ENCODE assay signal across 19 cellular contexts in the genomic region with DNA sequence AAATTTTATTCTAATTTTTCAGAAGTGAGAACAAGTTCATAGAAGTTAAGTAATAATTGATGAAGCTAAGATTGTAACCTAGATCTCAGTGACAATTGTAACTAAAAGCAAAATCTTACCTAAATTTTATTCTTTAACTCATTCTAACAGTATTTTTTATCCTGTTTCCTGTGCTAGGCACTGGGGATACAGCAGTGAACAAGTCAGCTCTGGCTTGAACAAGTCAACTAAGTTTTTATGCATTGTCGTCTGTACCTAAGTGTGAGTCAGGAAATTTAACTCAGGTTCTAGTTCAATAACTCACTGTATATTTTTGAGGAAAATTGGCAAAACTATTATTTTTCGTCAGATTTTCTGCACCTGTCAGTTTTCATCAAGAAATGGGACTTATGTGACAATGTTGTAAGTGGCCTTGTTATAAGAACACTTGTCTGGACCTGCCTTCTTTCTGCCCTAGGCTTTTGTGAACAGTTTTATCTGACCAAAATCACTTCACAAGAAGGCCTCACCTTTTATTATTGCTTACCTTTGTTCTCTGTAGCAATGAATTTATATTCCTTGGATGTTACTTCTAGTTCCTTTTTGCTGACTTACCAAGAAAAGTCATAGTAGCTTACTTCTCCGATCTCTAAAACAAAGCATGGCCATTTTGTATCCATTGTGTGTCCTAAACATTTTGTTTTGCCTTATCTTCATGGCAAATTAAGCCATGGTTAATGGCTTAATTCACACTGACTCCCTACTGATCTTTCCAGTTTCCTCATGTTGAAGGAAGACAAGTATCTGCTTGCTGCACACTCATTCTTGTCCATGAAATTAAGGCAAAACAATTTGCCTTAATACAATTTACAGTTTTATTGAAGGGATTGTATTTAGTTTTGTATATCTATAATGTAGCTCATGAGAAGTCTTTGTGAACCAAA. TPM values are rescaled to one million over a fixed set of nuclear protein-coding genes. Genes with fewer than 3 reads are reported as not detected.
DNase-seq lines count a peak whose midpoint lies in the region; ATAC-seq and TF ChIP-seq lines count a peak whose summit lies in the region.
"Had no signal": no experiment of that assay in that cellular context is flagged by ENCODE, and none has a peak within 500 bp of the region (broad histone marks: within the 10 kb centered on the region; RNA-seq: fewer than 3 reads in every experiment).

No MANE protein-coding gene starts in this region.

- no peaks in the 10 kb centered on the region for H3K27me3 ChIP-seq in CD4-positive, alpha-beta T cell (ENCODE audit: control insufficient read depth, insufficient read depth, low read length)
- H3K27me3 ChIP-seq in HUES6 (ENCODE audit: control insufficient read depth, insufficient read depth, low read length): no peaks in the 10 kb centered on the region
- H3K27me3 ChIP-seq in mammary epithelial cell (ENCODE audit: insufficient read depth, low read length): no peaks in the 10 kb centered on the region
- H3K27me3 ChIP-seq in colonic mucosa: no peaks in the 10 kb centered on the region
- H3K27me3 ChIP-seq: adrenal gland, MG63 had no signal

- POLR2A ChIA-PET in CD4-positive, alpha-beta T cell (lab: Charles Lee): no interaction called here

- no peak overlapping the region for H3K27ac ChIP-seq in CD4-positive, alpha-beta T cell (ENCODE audit: low read depth, low read length)
- peak overlapping the region; percentile 86 for H3K27ac ChIP-seq in HUES6 (ENCODE audit: low read depth, low read length)
- H3K27ac ChIP-seq in mammary epithelial cell (ENCODE audit: insufficient read depth, low read depth, low read length): peak overlapping the region; percentile 48
- H3K27ac ChIP-seq in colonic mucosa: no peak overlapping the region
- H3K27ac ChIP-seq: adrenal gland had no signal

- CTCF ChIA-PET in CD4-positive, alpha-beta T cell (lab: Charles Lee): no interaction called here
- CTCF ChIA-PET in mammary epithelial cell (lab: Charles Lee; ENCODE audit: low non-redundant PET): no interaction called here

- BruUV-seq in mammary epithelial cell (replicated peaks; lab: Mats Ljungman, UMichigan): no TSS peak

- peak overlapping the region; percentile 38 for H3K9ac ChIP-seq in HUES6 (ENCODE audit: low read length)
- H3K9ac ChIP-seq in mammary epithelial cell (ENCODE audit: insufficient read depth, low read length): peak overlapping the region; percentile 35
- peak overlapping the region in 1 of 2 donors; percentile 22 for H3K9ac ChIP-seq in colonic mucosa (ENCODE audit: low read depth in 2 of 2, low read length in 2 of 2)

- peaks cover 70% of the 10 kb centered on the region for H3K4me1 Mint-ChIP-seq in CD4-positive, alpha-beta T cell (ENCODE audit: low read depth)
- peaks cover 25% of the 10 kb centered on the region for H3K4me1 Mint-ChIP-seq in nephron

- dilution Hi-C loops in mammary epithelial cell (cut with HindIII; ENCODE audit: low sequenced_read_pairs): no loop called here

- no peaks in the 10 kb centered on the region for H3K9me3 Mint-ChIP-seq in CD4-positive, alpha-beta T cell
- no peaks in the 10 kb centered on the region for H3K9me3 Mint-ChIP-seq in nephron
- H3K9me3 Mint-ChIP-seq: activated CD4-positive, alpha-beta T cell treated with anti-CD3 and anti-CD28 coated beads, Interleukin-2, amount 10 ng/mL, durations not matched to agents 24 days and 14 days; central memory CD8-positive, alpha-beta T cell; naive thymus-derived CD8-positive, alpha-beta T cell had no signal

- H3K36me3 Mint-ChIP-seq in CD4-positive, alpha-beta T cell (ENCODE audit: low read depth): peaks cover 25% of the 10 kb centered on the region
- H3K36me3 Mint-ChIP-seq in nephron (ENCODE audit: low read depth): peaks cover 9% of the 10 kb centered on the region

- in situ Hi-C loops in mammary epithelial cell (cut with MboI; ENCODE audit: low sequenced_read_pairs in 2 of 2): loop anchor here in 1 of 2 donors (10.0 to 25.0 kb wide), 2 partner anchors 370 to 867 kb away; no protein-coding TSS in a partner anchor

- peaks cover 36% of the 10 kb centered on the region for H3K4me1 ChIP-seq in HUES6 (ENCODE audit: control insufficient read depth, insufficient read depth, low read length)
- H3K4me1 ChIP-seq in mammary epithelial cell (ENCODE audit: insufficient read depth, low read length): peaks cover 31% of the 10 kb centered on the region
- no peaks in the 10 kb centered on the region for H3K4me1 ChIP-seq in colonic mucosa

- no peaks in the 10 kb centered on the region for H3K27me3 Mint-ChIP-seq in CD4-positive, alpha-beta T cell
- no peaks in the 10 kb centered on the region for H3K27me3 Mint-ChIP-seq in nephron (ENCODE audit: low read depth)
- H3K27me3 Mint-ChIP-seq: activated CD4-positive, alpha-beta T cell treated with anti-CD3 and anti-CD28 coated beads, Interleukin-2, amount 10 ng/mL, durations not matched to agents 24 days and 14 days; central memory CD8-positive, alpha-beta T cell; naive thymus-derived CD8-positive, alpha-beta T cell had no signal

- H3K36me3 ChIP-seq in HUES6 (ENCODE audit: control insufficient read depth, insufficient read depth, low read length): 0 out of 2 replicates have a peak, but pooled peaks cover 5% of the 10 kb centered on the region
- H3K36me3 ChIP-seq in mammary epithelial cell (ENCODE audit: insufficient read depth, low read length): peaks cover 5% of the 10 kb centered on the region
- H3K36me3 ChIP-seq in colonic mucosa: no peaks in the 10 kb centered on the region
- H3K36me3 ChIP-seq: adrenal gland had no signal

- DNase-seq in CD4-positive, alpha-beta T cell: no peak
- peak; percentile 49 for DNase-seq in mammary epithelial cell
- DNase-seq in posterior cingulate gyrus: no peak
- no peak for DNase-seq in colonic mucosa
- DNase-seq in activated naive CD4-positive, alpha-beta T cell treated with Interleukin-2 at 50 U/mL for 16 hours: no peak
- DNase-seq: activated CD4-positive, alpha-beta T cell treated with anti-CD3 and anti-CD28 coated beads, Interleukin-2, amount 10 ng/mL, durations not matched to agents 24 days and 14 days; adrenal gland; Calu3; foreskin fibroblast; GDM1; MG63; naive thymus-derived CD8-positive, alpha-beta T cell; NCI-H187 treated with DMSO at 0.1 percent for 48 hours; NCI-H526 had no signal

- H2AFZ ChIP-seq in mammary epithelial cell (ENCODE audit: low read depth, low read length): peak overlapping the region; percentile 46

- TF ChIP-seq CTCF in CD4-positive, alpha-beta T cell (IDR thresholded peaks at IDR 0.05): no peak
- TF ChIP-seq CTCF in mammary epithelial cell (conservative IDR thresholded peaks at IDR 0.05 in 1 of 2, IDR thresholded peaks at IDR 0.05 in 1 of 2; ENCODE audit: extremely low read depth in 1 of 2, insufficient read depth in 1 of 2, low read depth in 1 of 2, low read length in 2 of 2) (no peak), nephron (IDR thresholded peaks at IDR 0.05; ENCODE audit: unreplicated experiment in 3 of 3) (no peak), colonic mucosa (IDR thresholded peaks at IDR 0.05) (no peak)

- peak overlapping the region; percentile 97 for H3K4me3 ChIP-seq in HUES6 (ENCODE audit: low read depth, low read length)
- peak overlapping the region; percentile 8 to 26 (median 19) for H3K4me3 ChIP-seq in mammary epithelial cell (replicated peaks in 1 of 3; ENCODE audit: insufficient read depth in 1 of 3, low read depth in 2 of 3, low read length in 3 of 3)
- H3K4me3 ChIP-seq in colonic mucosa: no peak overlapping the region
- H3K4me3 ChIP-seq: adrenal gland, lung, MG63 had no signal

- no peaks in the 10 kb centered on the region for H4K20me1 ChIP-seq in mammary epithelial cell (ENCODE audit: insufficient read depth, low read length)

- no peak for ATAC-seq in CD4-positive, alpha-beta T cell (ENCODE audit: poor library complexity)
- no peak for ATAC-seq in GM21526 (IDR thresholded peaks at IDR 0.05; ENCODE audit: low FRiP score, unreplicated experiment)
- ATAC-seq: naive thymus-derived CD8-positive, alpha-beta T cell had no signal

- WGBS in mammary epithelial cell (ENCODE audit: low coverage, missing lambda C conversion rate): 42% methylated on average over 3 of the region's 3 CpGs

- peak overlapping the region; percentile 77 for H3K4me2 ChIP-seq in mammary epithelial cell (ENCODE audit: insufficient read depth, low read depth, low read length)

- intact Hi-C loops in CD4-positive, alpha-beta T cell (cut with DNase I, micrococcal nuclease): loop anchor here (5.0 to 10.0 kb wide), 2 partner anchors 1207 to 1380 kb away; a partner anchor contains a TSS
- intact Hi-C loops in mammary epithelial cell (cut with micrococcal nuclease): loop anchor here (5.0 to 10.0 kb wide), 3 partner anchors 247 to 432 kb away; no protein-coding TSS in a partner anchor
- intact Hi-C loops in posterior cingulate gyrus (cut with DNase I): loop anchor here (5.0 to 10.0 kb wide), 4 partner anchors 108 to 1382 kb away; a partner anchor contains a TSS
- intact Hi-C loops in colonic mucosa (cut with DNase I): loop anchor here (10.0 kb wide), 1 partner anchor 430 kb away; no protein-coding TSS in a partner anchor

- H3K27ac Mint-ChIP-seq in CD4-positive, alpha-beta T cell: no peak overlapping the region
- H3K27ac Mint-ChIP-seq in nephron: peak overlapping the region in 1 of 3 experiments; percentile 42
- H3K27ac Mint-ChIP-seq: activated CD4-positive, alpha-beta T cell treated with anti-CD3 and anti-CD28 coated beads, Interleukin-2, amount 10 ng/mL, durations not matched to agents 24 days and 14 days had no signal

- peaks cover 66% of the 10 kb centered on the region for H3K79me2 ChIP-seq in mammary epithelial cell (ENCODE audit: insufficient read depth, low read length)

- H3K4me3 Mint-ChIP-seq in CD4-positive, alpha-beta T cell: peak overlapping the region; percentile 65
- peak overlapping the region; percentile 61 to 88 (median 72) for H3K4me3 Mint-ChIP-seq in nephron
- H3K4me3 Mint-ChIP-seq: central memory CD8-positive, alpha-beta T cell had no signal

- H3K9me3 ChIP-seq in CD4-positive, alpha-beta T cell (ENCODE audit: control insufficient read depth, low read length): no peaks in the 10 kb centered on the region
- H3K9me3 ChIP-seq in HUES6 (ENCODE audit: control insufficient read depth, insufficient read depth, low read depth, low read length): no peaks in the 10 kb centered on the region
- H3K9me3 ChIP-seq in mammary epithelial cell (replicated peaks; ENCODE audit: insufficient read depth, low read length): no peaks in the 10 kb centered on the region
- no peaks in the 10 kb centered on the region for H3K9me3 ChIP-seq in colonic mucosa
- H3K9me3 ChIP-seq: adrenal gland, MG63 had no signal

RNA-seq across cellular contexts. Expression of a gene that starts 2.7 kb away (rescaled TPM):
- total RNA-seq in CD4-positive, alpha-beta T cell: 1 to 10 TPM; 5.1 to 6.1 TPM
- total RNA-seq in mammary epithelial cell (10 to 100 TPM; 46.3 to 97.0 TPM), colonic mucosa (10 to 100 TPM; 14.6 to 16.8 TPM)
- 20.2 TPM for polyA plus RNA-seq in mammary epithelial cell
- 74.9 TPM for polyA minus RNA-seq in mammary epithelial cell

RNA-seq across cellular contexts. Expression of a gene that starts 2.9 kb away (rescaled TPM):
- total RNA-seq in CD4-positive, alpha-beta T cell: 10 to 100 TPM; 12.6 to 13.7 TPM
- total RNA-seq in mammary epithelial cell (10 to 100 TPM; 20.0 to 20.5 TPM), colonic mucosa (1 to 10 TPM; 6.8 to 6.9 TPM)
- 4.7 TPM for polyA plus RNA-seq in mammary epithelial cell
- polyA minus RNA-seq in mammary epithelial cell: 1.8 TPM

Comparison
In these comparisons a context has a peak if more than half of its experiments do, and no peak if none do; other contexts are left out.
1. H3K27ac ChIP-seq: peak in HUES6 (single experiment) and mammary epithelial cell (single experiment); none in CD4-positive, alpha-beta T cell (single experiment) and colonic mucosa (single experiment).